ENCODE assay signal across 15 cellular contexts in the genomic region with DNA sequence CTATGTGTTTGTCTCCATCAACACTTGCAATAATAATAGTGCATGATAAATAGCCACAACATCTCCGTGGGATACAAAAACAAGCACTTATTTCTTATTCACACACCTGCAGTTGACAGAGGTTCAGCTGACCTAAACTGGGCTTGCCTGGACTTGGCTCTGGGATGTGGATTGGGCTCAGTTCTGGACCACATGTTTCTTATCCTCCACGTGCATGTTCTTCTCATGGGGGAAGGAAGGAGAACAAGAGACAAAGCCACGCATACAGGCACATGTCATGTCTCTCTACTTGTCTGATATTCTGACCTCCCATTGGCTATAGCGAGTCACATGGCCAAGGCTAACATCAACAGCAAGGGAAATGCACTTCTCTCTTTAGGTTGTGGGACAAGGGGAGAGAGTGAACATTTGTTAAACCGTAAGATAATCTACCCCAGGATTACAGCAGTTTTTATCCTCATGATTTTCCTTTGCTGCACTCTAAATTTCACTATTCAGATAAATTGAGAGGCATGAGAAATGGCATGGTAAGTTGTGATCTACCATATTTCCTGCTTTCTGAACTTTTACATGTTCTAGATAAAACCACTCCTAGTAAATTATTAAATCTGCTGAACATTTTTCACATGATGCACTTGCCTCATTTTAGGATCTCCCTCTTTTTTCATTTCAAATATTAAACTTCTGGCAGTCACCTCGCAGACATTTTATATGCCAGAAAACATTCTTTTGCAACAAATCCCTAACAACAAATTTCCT. TPM values are rescaled to one million over a fixed set of nuclear protein-coding genes. Genes with fewer than 3 reads are reported as not detected.
DNase-seq lines count a peak whose midpoint lies in the region; ATAC-seq and TF ChIP-seq lines count a peak whose summit lies in the region.
"Had no signal": no experiment of that assay in that cellular context is flagged by ENCODE, and none has a peak within 500 bp of the region (broad histone marks: within the 10 kb centered on the region; RNA-seq: fewer than 3 reads in every experiment).

No MANE protein-coding gene starts in this region.

- H3K9me3 ChIP-seq in suprapubic skin (no peaks in the 10 kb centered on the region), vagina (no peaks in the 10 kb centered on the region)
- H3K9me3 ChIP-seq: BLaER1 treated with 17β-estradiol and CSF1 and Interleukin-3, amounts not matched to agents 10 nM and 100 nM; uterus had no signal

- TF ChIP-seq CTCF in suprapubic skin (IDR thresholded peaks at IDR 0.05): no peak
- no peak for TF ChIP-seq CTCF in vagina (IDR thresholded peaks at IDR 0.05)

- no peak overlapping the region for H3K4me3 ChIP-seq in Jurkat, Clone E6-1 (ENCODE audit: low read length)
- H3K4me3 ChIP-seq in suprapubic skin (no peak overlapping the region), vagina (no peak overlapping the region)
- H3K4me3 ChIP-seq: BLaER1 treated with 17β-estradiol and CSF1 and Interleukin-3, amounts not matched to agents 10 nM and 100 nM; uterus had no signal

- intact Hi-C loops in vagina (cut with DNase I): no loop called here

- peaks cover 5% of the 10 kb centered on the region for H3K27me3 ChIP-seq in suprapubic skin
- H3K27me3 ChIP-seq in vagina: no peaks in the 10 kb centered on the region
- H3K27me3 ChIP-seq: BLaER1 treated with 17β-estradiol and CSF1 and Interleukin-3, amounts not matched to agents 10 nM and 100 nM; uterus had no signal

- TF ChIP-seq POLR2A in suprapubic skin (IDR thresholded peaks at IDR 0.05) (no peak), vagina (IDR thresholded peaks at IDR 0.05) (no peak)

- no peak for TF ChIP-seq EP300 in suprapubic skin (IDR thresholded peaks at IDR 0.05)

- peak; percentile 86 for ATAC-seq in GM18511 (IDR thresholded peaks at IDR 0.05; ENCODE audit: unreplicated experiment)
- ATAC-seq in GM21786 (IDR thresholded peaks at IDR 0.05; ENCODE audit: unreplicated experiment): peak; percentile 52
- ATAC-seq in GM18517 (IDR thresholded peaks at IDR 0.05; ENCODE audit: unreplicated experiment): no peak
- ATAC-seq: left lobe of liver had no signal

- H3K4me1 ChIP-seq in suprapubic skin: no peaks in the 10 kb centered on the region
- H3K4me1 ChIP-seq in vagina: no peaks in the 10 kb centered on the region
- H3K4me1 ChIP-seq: uterus had no signal

- WGBS in suprapubic skin: 55% methylated on average over 6 of the region's 6 CpGs

- no peak overlapping the region for H3K27ac ChIP-seq in suprapubic skin
- H3K27ac ChIP-seq in vagina: no peak overlapping the region
- H3K27ac ChIP-seq: BLaER1 treated with 17β-estradiol and CSF1 and Interleukin-3, amounts not matched to agents 10 nM and 100 nM; uterus had no signal

- H3K36me3 ChIP-seq in suprapubic skin (no peaks in the 10 kb centered on the region), vagina (no peaks in the 10 kb centered on the region)
- H3K36me3 ChIP-seq: BLaER1 treated with 17β-estradiol and CSF1 and Interleukin-3, amounts not matched to agents 10 nM and 100 nM; uterus had no signal

- DNase-seq in Jurkat, Clone E6-1 (ENCODE audit: low read depth, low spot score): peak; percentile 54
- peak; percentile 24 for DNase-seq in germinal center (ENCODE audit: low spot score)
- DNase-seq in suprapubic skin (ENCODE audit: low spot score in 2 of 2): no peak
- no peak for DNase-seq in DMS114 treated with DMSO at 0.1 percent for 48 hours (lab: John Stamatoyannopoulos, UW; ENCODE audit: unreplicated experiment)
- no peak for DNase-seq in vagina (ENCODE audit: extremely low spot score in 2 of 2)
- DNase-seq: NCI-H2171 treated with DMSO at 0.1 percent for 48 hours; nucleus accumbens; stimulated activated CD4-positive, alpha-beta T cell treated with anti-CD3 and anti-CD28 coated beads, Interleukin-15, amount 100 ng/mL, for 24 hours; uterus had no signal

RNA-seq across cellular contexts. Expression of gene CFAP58, which starts 33.7 kb away (rescaled TPM):
- polyA plus RNA-seq in Jurkat, Clone E6-1 (2012; ENCODE audit: insufficient read depth, insufficient read length): 0.34 TPM
- total RNA-seq in suprapubic skin (1 to 10 TPM in 1 of 4 donors, under 1 TPM in 3; 0.13 to 1.0 (median 0.39) TPM), vagina (0.49 TPM)
- polyA plus RNA-seq: IgD-negative memory B cell had no signal

RNA-seq across cellular contexts. Expression of gene ITPRIP, which starts 49.0 kb away (rescaled TPM):
- 9.5 TPM for polyA plus RNA-seq in Jurkat, Clone E6-1 (2012; ENCODE audit: insufficient read depth, insufficient read length)
- 100 to 1,000 TPM in 3 of 4 donors, 10 to 100 TPM in 1; 98.5 to 217 (median 191) TPM for total RNA-seq in suprapubic skin
- 85.7 TPM for total RNA-seq in vagina

Comparison
In these comparisons a context has a peak if more than half of its experiments do, and no peak if none do; other contexts are left out.
1. DNase-seq: peak in Jurkat, Clone E6-1 (single experiment) and germinal center (single experiment); none in suprapubic skin (0 of 2), DMS114 treated with DMSO at 0.1 percent for 48 hours (single experiment) and vagina (0 of 2).